Comparison of ENCODE assay signal across 34 cellular contexts in the genomic region with DNA sequence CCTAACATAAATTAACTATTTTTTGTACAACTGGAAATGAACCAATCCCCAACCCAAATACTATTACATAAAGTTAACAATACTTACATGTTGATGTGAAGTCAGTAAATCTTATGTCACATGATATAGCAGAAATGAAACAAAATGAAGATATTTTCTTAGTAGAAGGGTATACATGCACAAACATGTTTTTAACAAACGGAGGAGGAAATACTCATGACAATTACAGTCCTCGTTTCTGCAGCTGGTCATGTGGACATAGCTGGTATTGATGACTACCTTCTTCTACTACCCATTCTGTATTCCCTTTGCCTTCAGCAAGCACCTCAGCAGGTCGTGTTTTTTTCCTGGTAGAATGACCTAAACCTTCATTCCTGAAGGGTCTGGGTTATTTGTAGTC.
"Had no signal": no experiment of that assay in that cellular context is flagged by ENCODE, and none has a peak within 500 bp of the region (broad histone marks: within the 10 kb centered on the region; RNA-seq: fewer than 3 reads in every experiment).

No MANE protein-coding gene starts in this region.

- H3K9me3 ChIP-seq: MG63 had no signal

- H3K27ac ChIP-seq: KMS-11 had no signal

- H3K36me3 ChIP-seq: MG63 had no signal

- H3K4me2 ChIP-seq: KMS-11 had no signal

- DNase-seq: Karpas-422, Kasumi-1, KG1, MG63, MM.1S, MV-4-11, NCI-H1048, NCI-H1092, NCI-H1092 treated with DMSO at 0.1 percent for 48 hours, NCI-H1105, NCI-H1105 treated with DMSO at 0.1 percent for 48 hours, NCI-H1417, NCI-H1417 treated with DMSO at 0.1 percent for 48 hours, NCI-H1436, NCI-H1436 treated with DMSO at 0.1 percent for 48 hours, NCI-H146, NCI-H1694, NCI-H1694 treated with DMSO at 0.1 percent for 48 hours, NCI-H187, NCI-H187 treated with DMSO at 0.1 percent for 48 hours, NCI-H1930, NCI-H2029, NCI-H2029 treated with DMSO at 0.1 percent for 48 hours, NCI-H2081, NCI-H2081 treated with DMSO at 0.1 percent for 48 hours, NCI-H2107, NCI-H2171, NCI-H2171 treated with DMSO at 0.1 percent for 48 hours, NCI-H2227 treated with DMSO at 0.1 percent for 48 hours, NCI-H226, NCI-H345, NCI-H446, NCI-H446 treated with DMSO at 0.1 percent for 48 hours had no signal

- H3K4me3 ChIP-seq: MG63 had no signal

- H3K9ac ChIP-seq: KMS-11 had no signal

- H3K27me3 ChIP-seq: MG63 had no signal
